1 cellular context compared by ENCODE assay signal in the genomic region with DNA sequence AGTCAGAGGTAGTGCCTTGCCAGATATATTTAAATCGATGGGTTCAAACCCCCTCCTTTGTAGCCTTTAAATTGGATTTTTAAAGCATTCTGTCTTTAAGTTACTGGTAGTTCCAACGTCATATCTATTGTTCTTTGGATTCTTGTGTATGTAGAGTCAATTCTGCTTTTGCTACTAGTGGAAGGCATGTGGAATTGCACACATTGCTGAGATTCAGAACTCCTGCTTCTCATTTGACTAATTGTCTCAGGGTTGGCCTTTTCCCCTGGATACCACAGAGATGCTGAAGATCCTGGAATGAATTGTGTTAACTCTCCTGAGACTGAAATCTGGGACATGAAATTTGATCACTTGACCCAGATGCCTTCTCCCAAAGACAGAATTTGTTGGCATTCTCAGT.
TF ChIP-seq lines count a peak whose summit lies in the region.

No MANE protein-coding gene starts in this region.

TF ChIP-seq in HCT116, 20 proteins besides CTCF, POLR2A, EP300 and RAD21 (continued from another document):
- TF ChIP-seq, protein P1, sequence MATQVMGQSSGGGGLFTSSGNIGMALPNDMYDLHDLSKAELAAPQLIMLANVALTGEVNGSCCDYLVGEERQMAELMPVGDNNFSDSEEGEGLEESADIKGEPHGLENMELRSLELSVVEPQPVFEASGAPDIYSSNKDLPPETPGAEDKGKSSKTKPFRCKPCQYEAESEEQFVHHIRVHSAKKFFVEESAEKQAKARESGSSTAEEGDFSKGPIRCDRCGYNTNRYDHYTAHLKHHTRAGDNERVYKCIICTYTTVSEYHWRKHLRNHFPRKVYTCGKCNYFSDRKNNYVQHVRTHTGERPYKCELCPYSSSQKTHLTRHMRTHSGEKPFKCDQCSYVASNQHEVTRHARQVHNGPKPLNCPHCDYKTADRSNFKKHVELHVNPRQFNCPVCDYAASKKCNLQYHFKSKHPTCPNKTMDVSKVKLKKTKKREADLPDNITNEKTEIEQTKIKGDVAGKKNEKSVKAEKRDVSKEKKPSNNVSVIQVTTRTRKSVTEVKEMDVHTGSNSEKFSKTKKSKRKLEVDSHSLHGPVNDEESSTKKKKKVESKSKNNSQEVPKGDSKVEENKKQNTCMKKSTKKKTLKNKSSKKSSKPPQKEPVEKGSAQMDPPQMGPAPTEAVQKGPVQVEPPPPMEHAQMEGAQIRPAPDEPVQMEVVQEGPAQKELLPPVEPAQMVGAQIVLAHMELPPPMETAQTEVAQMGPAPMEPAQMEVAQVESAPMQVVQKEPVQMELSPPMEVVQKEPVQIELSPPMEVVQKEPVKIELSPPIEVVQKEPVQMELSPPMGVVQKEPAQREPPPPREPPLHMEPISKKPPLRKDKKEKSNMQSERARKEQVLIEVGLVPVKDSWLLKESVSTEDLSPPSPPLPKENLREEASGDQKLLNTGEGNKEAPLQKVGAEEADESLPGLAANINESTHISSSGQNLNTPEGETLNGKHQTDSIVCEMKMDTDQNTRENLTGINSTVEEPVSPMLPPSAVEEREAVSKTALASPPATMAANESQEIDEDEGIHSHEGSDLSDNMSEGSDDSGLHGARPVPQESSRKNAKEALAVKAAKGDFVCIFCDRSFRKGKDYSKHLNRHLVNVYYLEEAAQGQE (IDR thresholded peaks at IDR 0.05; ENCODE audit: low read depth): no peak
- TF ChIP-seq ELF1 (IDR thresholded peaks at IDR 0.05; ENCODE audit: borderline replicate concordance, low read depth): no peak
- no peak for TF ChIP-seq SIN3A (IDR thresholded peaks at IDR 0.05; ENCODE audit: low read depth)
- no peak for TF ChIP-seq TCF7L2 (IDR thresholded peaks at IDR 0.05; ENCODE audit: borderline replicate concordance, extremely low read depth, insufficient read depth, insufficient read length)
